Comparison of ENCODE assay signal across 8 cellular contexts in genomic region chr2:186486651-186487647, GRCh38. TPM values are rescaled to one million over a fixed set of nuclear protein-coding genes. Genes with fewer than 3 reads are reported as not detected.
DNase-seq lines count a peak whose midpoint lies in the region; ATAC-seq and TF ChIP-seq lines count a peak whose summit lies in the region.

No MANE protein-coding gene starts in this region.

- H3K4me2 ChIP-seq in mesendoderm (ENCODE audit: low read length), result peak overlapping the region; percentile 87

- no peak overlapping the region for H2AK5ac ChIP-seq in mesendoderm (ENCODE audit: low read length)

- peaks cover 15% of the 10 kb centered on the region for H3K36me3 Mint-ChIP-seq in activated T-cell treated with anti-CD3 and anti-CD28 coated beads, Interleukin-2, amount 50 U/mL, for 4 hours (ENCODE audit: insufficient read depth)
- no peaks in the 10 kb centered on the region for H3K36me3 Mint-ChIP-seq in chondrocyte (ENCODE audit: low read depth)

- no peak for TF ChIP-seq POLR2A in uterus (IDR thresholded peaks at IDR 0.05)

- TF ChIP-seq CTCF in chondrocyte (IDR thresholded peaks at IDR 0.05), result no peak
- TF ChIP-seq CTCF in uterus (IDR thresholded peaks at IDR 0.05), result no peak

- no peaks in the 10 kb centered on the region for H3K9me3 Mint-ChIP-seq in activated T-cell treated with anti-CD3 and anti-CD28 coated beads, Interleukin-2, amount 50 U/mL, for 4 hours
- H3K9me3 Mint-ChIP-seq in chondrocyte (ENCODE audit: low read depth), result no peaks in the 10 kb centered on the region

- no peaks in the 10 kb centered on the region for H3K27me3 ChIP-seq in mesendoderm (ENCODE audit: insufficient read depth, low read length, poor library complexity)
- no peaks in the 10 kb centered on the region for H3K27me3 ChIP-seq in uterus

- no CpG with 5 or more reads among the region's 31 CpGs for WGBS in mesendoderm (ENCODE audit: extremely low coverage, insufficient coverage, low lambda C conversion rate)

- H4K8ac ChIP-seq in mesendoderm (ENCODE audit: low read depth, low read length), result peak overlapping the region; percentile 86

- H3K4me3 ChIP-seq in mesendoderm (ENCODE audit: low read length) (peak overlapping the region; percentile 95), uterus (peak overlapping the region; percentile 92 to 96)

- H2BK15ac ChIP-seq in mesendoderm (replicated peaks; ENCODE audit: low read depth), result no peak overlapping the region

- H3K4me1 ChIP-seq in mesendoderm (ENCODE audit: control insufficient read depth, low read depth, low read length) (peaks cover 6% of the 10 kb centered on the region), uterus (peaks cover 7 to 29% of the 10 kb centered on the region in 2 donors)

- H3K27ac Mint-ChIP-seq in chondrocyte (ENCODE audit: unreplicated experiment), result peak overlapping the region; percentile 99

- H3K9me3 ChIP-seq in uterus, result no peaks in the 10 kb centered on the region

- peak overlapping the region; percentile 93 for H3K27ac ChIP-seq in mesendoderm (ENCODE audit: low read depth, low read length)
- peak overlapping the region; percentile 85 to 90 for H3K27ac ChIP-seq in uterus

- no peak overlapping the region for H2BK5ac ChIP-seq in mesendoderm (ENCODE audit: low read length)

- H3K79me2 ChIP-seq in mesendoderm (ENCODE audit: control insufficient read depth, insufficient read depth, low read length), result peaks cover 48% of the 10 kb centered on the region

- H2BK120ac ChIP-seq in mesendoderm (ENCODE audit: low read depth, low read length), result no peak overlapping the region

- peaks cover 8% of the 10 kb centered on the region for H3K79me1 ChIP-seq in mesendoderm (ENCODE audit: low read length)

- peak overlapping the region; percentile 91 for H3K56ac ChIP-seq in mesendoderm (ENCODE audit: low read length)

- H3K27me3 Mint-ChIP-seq in activated T-cell treated with anti-CD3 and anti-CD28 coated beads, Interleukin-2, amount 50 U/mL, for 4 hours (ENCODE audit: low read depth), result no peaks in the 10 kb centered on the region
- H3K27me3 Mint-ChIP-seq in chondrocyte (ENCODE audit: low read depth), result no peaks in the 10 kb centered on the region

- no peak for ATAC-seq in activated T-cell treated with anti-CD3 and anti-CD28 coated beads, Interleukin-2, amount 50 U/mL, for 4 hours
- ATAC-seq in GM18868 (IDR thresholded peaks at IDR 0.05; ENCODE audit: unreplicated experiment), result no peak

- H3K36me3 ChIP-seq in mesendoderm (ENCODE audit: control insufficient read depth, insufficient read depth, low read length) (no peaks in the 10 kb centered on the region), uterus (no peaks in the 10 kb centered on the region)

- peak overlapping the region; percentile 97 for H3K4me3 Mint-ChIP-seq in activated T-cell treated with anti-CD3 and anti-CD28 coated beads, Interleukin-2, amount 50 U/mL, for 4 hours
- H3K4me3 Mint-ChIP-seq in chondrocyte (ENCODE audit: unreplicated experiment), result peak overlapping the region; percentile 99

- H3K23ac ChIP-seq in mesendoderm (ENCODE audit: low read length), result no peak overlapping the region

- no peak overlapping the region for H3K4ac ChIP-seq in mesendoderm (ENCODE audit: low read depth, low read length)

- H4K5ac ChIP-seq in mesendoderm (ENCODE audit: low read length), result no peak overlapping the region

- no peak for DNase-seq in activated T-cell treated with anti-CD3 and anti-CD28 coated beads, Interleukin-2, amount 50 U/mL, for 4 hours
- DNase-seq in activated T-cell treated with anti-CD3 and anti-CD28 coated beads for 4 hours (no peak), NCI-H82 treated with DMSO at 0.1 percent for 48 hours (lab: John Stamatoyannopoulos, UW; ENCODE audit: unreplicated experiment) (peak; percentile 80), chondrocyte (ENCODE audit: low spot score) (no peak), mesendoderm (no peak), uterus (no peak), cortex of kidney (lab: John Stamatoyannopoulos, UW) (no peak)

- peaks cover 60% of the 10 kb centered on the region for H3K4me1 Mint-ChIP-seq in activated T-cell treated with anti-CD3 and anti-CD28 coated beads, Interleukin-2, amount 50 U/mL, for 4 hours (ENCODE audit: low read depth)
- peaks cover 50% of the 10 kb centered on the region for H3K4me1 Mint-ChIP-seq in chondrocyte (ENCODE audit: low read depth)

- H3K9ac ChIP-seq in mesendoderm (ENCODE audit: low read length), result peak overlapping the region; percentile 94

- intact Hi-C loops in uterus (cut with DNase I; ENCODE audit: low total_unique reads), result no loop called here

- peak overlapping the region; percentile 81 for H3K18ac ChIP-seq in mesendoderm (ENCODE audit: low read length)

RNA-seq across cellular contexts. Expression of gene ZC3H15, which starts 0.9 kb away (rescaled TPM):
- 100 to 1,000 TPM in 1 of 3 donors, 10 to 100 TPM in 2; 93.6 to 103 (median 94.3) TPM for total RNA-seq in activated T-cell treated with anti-CD3 and anti-CD28 coated beads, Interleukin-2, amount 50 U/mL, for 4 hours
- 43.0 to 48.7 TPM (median 46.4 TPM) in 3 replicates for total RNA-seq in chondrocyte
- 132 TPM for polyA plus RNA-seq in mesendoderm (2013, experiment 1 of 2)
- polyA plus RNA-seq in mesendoderm (2013, experiment 2 of 2), result 133 TPM
- 10 to 100 TPM; 28.2 to 82.1 (median 49.5) TPM for total RNA-seq in uterus
